In the genomic region with DNA sequence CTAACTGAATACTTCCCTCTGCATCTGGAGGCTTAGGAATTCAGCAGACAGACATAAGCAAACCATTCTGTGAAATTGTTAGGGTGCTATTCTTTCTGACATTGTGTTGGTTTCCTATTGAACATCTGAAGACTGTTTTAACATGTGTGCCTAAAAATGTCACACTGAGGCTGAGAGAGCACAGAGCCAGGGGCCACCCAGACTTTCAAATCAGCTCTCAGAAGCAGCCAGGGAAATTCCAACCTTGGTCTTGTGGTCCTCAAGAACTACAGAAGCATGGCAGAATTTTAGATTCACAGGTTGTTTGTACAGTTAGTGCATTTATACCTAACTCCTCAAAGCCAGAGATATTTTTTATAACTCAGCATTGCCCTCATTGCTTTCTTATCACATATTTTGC, we compare ENCODE assay signal across 13 cellular contexts.
DNase-seq lines count a peak whose midpoint lies in the region; ATAC-seq, FAIRE-seq and TF ChIP-seq lines count a peak whose summit lies in the region.
"Had no signal": no experiment of that assay in that cellular context is flagged by ENCODE, and none has a peak within 500 bp of the region (broad histone marks: within the 10 kb centered on the region; RNA-seq: fewer than 3 reads in every experiment).

No MANE protein-coding gene starts in this region.

- no peak overlapping the region for H3K27ac Mint-ChIP-seq in Calu3 (ENCODE audit: unreplicated experiment)
- H3K27ac Mint-ChIP-seq: CD14-positive monocyte had no signal

- no TSS peak for BruUV-seq in Calu3 (replicated peaks; lab: Mats Ljungman, UMichigan)

- TF ChIP-seq POLR2A in GM12891 (IDR thresholded peaks at IDR 0.05; ENCODE audit: low read depth, low read length) = no peak

- no peak overlapping the region for H3K4me3 Mint-ChIP-seq in Calu3 (ENCODE audit: low read depth, unreplicated experiment)
- H3K4me3 Mint-ChIP-seq: CD14-positive monocyte had no signal

- peak; percentile 79 for ATAC-seq in HG03103 (IDR thresholded peaks at IDR 0.05; ENCODE audit: low read depth, unreplicated experiment)

- no peaks in the 10 kb centered on the region for H3K4me1 Mint-ChIP-seq in Calu3 (ENCODE audit: low read depth, unreplicated experiment)
- H3K4me1 Mint-ChIP-seq: CD14-positive monocyte had no signal

- no peak for TF ChIP-seq CTCF in GM20000 (IDR thresholded peaks at IDR 0.05; ENCODE audit: extremely low read depth, missing control alignments)
- TF ChIP-seq CTCF in Calu3 (IDR thresholded peaks at IDR 0.05; ENCODE audit: unreplicated experiment) = no peak

- H3K9me3 Mint-ChIP-seq in Calu3 (ENCODE audit: low read depth, unreplicated experiment) = peaks cover 2% of the 10 kb centered on the region

- CTCF ChIA-PET in Calu3 (lab: Charles Lee) = no interaction called here

- H3K27me3 Mint-ChIP-seq in Calu3 (ENCODE audit: unreplicated experiment) = no peaks in the 10 kb centered on the region

- DNase-seq in GM12891 (ENCODE audit: insufficient read length, low spot score) (no peak), GM20000 (ENCODE audit: low spot score) (peak; percentile 19), NCI-H2107 treated with DMSO at 0.1 percent for 48 hours (lab: John Stamatoyannopoulos, UW; ENCODE audit: unreplicated experiment) (no peak), Calu3 (no peak), cortex of kidney (lab: John Stamatoyannopoulos, UW) (no peak), GM19238 (ENCODE audit: insufficient read length, low spot score) (no peak)
- DNase-seq in activated naive CD8-positive, alpha-beta T cell treated with anti-CD3 and anti-CD28 coated beads, Interleukin-2, amount 50 U/mL, for 16 hours (ENCODE audit: low read depth, low spot score) = peak; percentile 1
- DNase-seq: islet precursor cell, NCI-H1417 treated with DMSO at 0.1 percent for 48 hours, OCI-M1, tibial artery had no signal

- H3K36me3 Mint-ChIP-seq in Calu3 (ENCODE audit: insufficient read depth, unreplicated experiment) = no peaks in the 10 kb centered on the region
- H3K36me3 Mint-ChIP-seq: CD14-positive monocyte had no signal

- intact Hi-C loops in Calu3 (cut with micrococcal nuclease; ENCODE audit: unreplicated experiment) = no loop called here

- peak; percentile 82 for FAIRE-seq in GM12891 (lab: Jason Lieb, UNC)

TF ChIP-seq in GM12891, 5 proteins besides CTCF, POLR2A, EP300 and RAD21:
- TF ChIP-seq TAF1 (IDR thresholded peaks at IDR 0.05; ENCODE audit: low read depth, low read length) (no peak), POU2F2 (IDR thresholded peaks at IDR 0.05; ENCODE audit: low read depth, low read length) (no peak), PAX5 (IDR thresholded peaks at IDR 0.05; ENCODE audit: insufficient read depth, low read length, severe bottlenecking) (no peak), SPI1 (IDR thresholded peaks at IDR 0.05; ENCODE audit: low read depth, low read length) (no peak), POLR2AphosphoS5 (IDR thresholded peaks at IDR 0.05; ENCODE audit: low read depth, low read length) (no peak)

Comparison
In these comparisons a context has a peak if more than half of its experiments do, and no peak if none do; other contexts are left out.
1. DNase-seq: peak in GM20000 (single experiment) and activated naive CD8-positive, alpha-beta T cell treated with anti-CD3 and anti-CD28 coated beads, Interleukin-2, amount 50 U/mL, for 16 hours (single experiment); none in GM12891 (single experiment), NCI-H2107 treated with DMSO at 0.1 percent for 48 hours (single experiment), Calu3 (single experiment), cortex of kidney (single experiment) and GM19238 (single experiment).